In the genomic region with DNA sequence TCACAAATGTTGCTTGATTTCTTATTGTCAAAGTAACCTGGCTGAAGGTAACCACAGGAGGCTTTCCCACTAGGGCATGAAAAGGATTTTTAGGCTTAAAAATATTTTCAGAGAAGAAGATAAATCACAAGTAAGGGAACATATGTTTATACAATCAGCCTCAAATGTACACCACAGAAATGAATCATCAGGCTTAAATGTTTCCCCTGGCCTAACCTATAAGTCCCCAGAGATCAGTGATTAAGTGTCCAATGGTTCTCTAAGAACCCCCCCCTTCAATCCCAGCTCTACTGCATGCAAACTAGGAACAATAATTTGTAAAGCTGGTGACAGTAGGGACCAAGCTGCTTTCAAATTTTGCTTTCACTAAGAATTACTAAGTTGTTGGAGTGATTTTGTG, we compare ENCODE assay signal across 20 cellular contexts.
DNase-seq lines count a peak whose midpoint lies in the region; ATAC-seq, FAIRE-seq and TF ChIP-seq lines count a peak whose summit lies in the region.
"Had no signal": no experiment of that assay in that cellular context is flagged by ENCODE, and none has a peak within 500 bp of the region (broad histone marks: within the 10 kb centered on the region; RNA-seq: fewer than 3 reads in every experiment).

No MANE protein-coding gene starts in this region.

- H3K27me3 Mint-ChIP-seq in astrocyte (ENCODE audit: low read depth, unreplicated experiment): peaks cover 1% of the 10 kb centered on the region
- H3K27me3 Mint-ChIP-seq: IgD-negative memory B cell had no signal

- H3K9me3 Mint-ChIP-seq in astrocyte (ENCODE audit: unreplicated experiment): no peaks in the 10 kb centered on the region

- DNase-seq in NCI-H524 (lab: John Stamatoyannopoulos, UW): peak; percentile 10 to 65
- no peak for DNase-seq in NCI-H524 treated with DMSO at 0.1 percent for 48 hours (lab: John Stamatoyannopoulos, UW)
- peak; percentile 77 for DNase-seq in astrocyte (ENCODE audit: low read depth)
- peak; percentile 78 for DNase-seq in fibroblast of mammary gland (ENCODE audit: low read depth)
- DNase-seq in skeletal muscle cell (ENCODE audit: low read depth): peak; percentile 1
- DNase-seq in foreskin melanocyte: no peak
- DNase-seq: Caco-2, GDM1, Kasumi-1, NCI-H1105 treated with DMSO at 0.1 percent for 48 hours, NCI-H1694 treated with DMSO at 0.1 percent for 48 hours, NCI-H2107, NCI-H526, Peyer's patch had no signal

- no peak for FAIRE-seq in astrocyte (lab: Jason Lieb, UNC)

- ATAC-seq in GM21423 (IDR thresholded peaks at IDR 0.05; ENCODE audit: unreplicated experiment): no peak
- no peak for ATAC-seq in GM18520 (IDR thresholded peaks at IDR 0.05; ENCODE audit: unreplicated experiment)

- H3K4me1 Mint-ChIP-seq in astrocyte (ENCODE audit: low read depth, unreplicated experiment): peaks cover 2% of the 10 kb centered on the region
- H3K4me1 Mint-ChIP-seq: CD14-positive monocyte, IgD-negative memory B cell had no signal

- H3K27ac Mint-ChIP-seq in astrocyte (ENCODE audit: unreplicated experiment): no peak overlapping the region
- H3K27ac Mint-ChIP-seq: CD14-positive monocyte, IgD-negative memory B cell had no signal

- H4K20me1 ChIP-seq in astrocyte (ENCODE audit: insufficient read depth, low read length): no peaks in the 10 kb centered on the region

- no peak overlapping the region for H3K27ac ChIP-seq in astrocyte (ENCODE audit: low read depth, low read length)
- H3K27ac ChIP-seq: 22Rv1, Peyer's patch had no signal

- H3K4me3 Mint-ChIP-seq in astrocyte (ENCODE audit: unreplicated experiment): no peak overlapping the region
- H3K4me3 Mint-ChIP-seq: CD14-positive monocyte, IgD-negative memory B cell had no signal

- H3K36me3 Mint-ChIP-seq in astrocyte (ENCODE audit: low read depth, unreplicated experiment): no peaks in the 10 kb centered on the region
- H3K36me3 Mint-ChIP-seq: CD14-positive monocyte, IgD-negative memory B cell had no signal

- H3K9me3 ChIP-seq in astrocyte (ENCODE audit: insufficient read depth, low read depth, low read length): no peaks in the 10 kb centered on the region
- H3K9me3 ChIP-seq: Caco-2, HAP-1, Peyer's patch had no signal

- no peak for TF ChIP-seq CTCF in astrocyte (IDR thresholded peaks at IDR 0.05; ENCODE audit: insufficient read depth, low read depth, low read length)
- no peak for TF ChIP-seq CTCF in fibroblast of mammary gland (conservative IDR thresholded peaks at IDR 0.05; ENCODE audit: control insufficient read depth, insufficient read depth, low read depth, low read length)

- peaks cover 5% of the 10 kb centered on the region for H3K4me1 ChIP-seq in astrocyte (ENCODE audit: insufficient read depth, low read length)
- H3K4me1 ChIP-seq: Caco-2, HAP-1, Peyer's patch had no signal

- no peaks in the 10 kb centered on the region for H3K27me3 ChIP-seq in astrocyte (ENCODE audit: insufficient read depth, low read length)
- H3K27me3 ChIP-seq: Peyer's patch had no signal

- H3K4me2 ChIP-seq in astrocyte (ENCODE audit: low read length): peak overlapping the region; percentile 19

- no peak overlapping the region for H2AFZ ChIP-seq in astrocyte (ENCODE audit: low read depth, low read length)

- H3K9ac ChIP-seq in astrocyte (ENCODE audit: low read length): no peak overlapping the region

- H3K4me3 ChIP-seq in astrocyte (ENCODE audit: insufficient read depth, low read depth, low read length) (no peak overlapping the region), fibroblast of mammary gland (ENCODE audit: control insufficient read depth, low read depth, low read length) (no peak overlapping the region), skeletal muscle cell (ENCODE audit: low read depth, low read length) (no peak overlapping the region)
- H3K4me3 ChIP-seq: HAP-1, Peyer's patch had no signal

- no peaks in the 10 kb centered on the region for H3K36me3 ChIP-seq in astrocyte (ENCODE audit: insufficient read depth, low read length)
- H3K36me3 ChIP-seq: HAP-1, Peyer's patch had no signal

- H3K79me2 ChIP-seq in astrocyte (ENCODE audit: insufficient read depth, low read length): no peaks in the 10 kb centered on the region

Comparison
In these comparisons a context has a peak if more than half of its experiments do, and no peak if none do; other contexts are left out.
1. DNase-seq: peak in NCI-H524 (2 of 2), astrocyte (single experiment), fibroblast of mammary gland (single experiment) and skeletal muscle cell (single experiment); none in NCI-H524 treated with DMSO at 0.1 percent for 48 hours (single experiment) and foreskin melanocyte (single experiment).